1 cellular context compared by ENCODE assay signal in the genomic region with DNA sequence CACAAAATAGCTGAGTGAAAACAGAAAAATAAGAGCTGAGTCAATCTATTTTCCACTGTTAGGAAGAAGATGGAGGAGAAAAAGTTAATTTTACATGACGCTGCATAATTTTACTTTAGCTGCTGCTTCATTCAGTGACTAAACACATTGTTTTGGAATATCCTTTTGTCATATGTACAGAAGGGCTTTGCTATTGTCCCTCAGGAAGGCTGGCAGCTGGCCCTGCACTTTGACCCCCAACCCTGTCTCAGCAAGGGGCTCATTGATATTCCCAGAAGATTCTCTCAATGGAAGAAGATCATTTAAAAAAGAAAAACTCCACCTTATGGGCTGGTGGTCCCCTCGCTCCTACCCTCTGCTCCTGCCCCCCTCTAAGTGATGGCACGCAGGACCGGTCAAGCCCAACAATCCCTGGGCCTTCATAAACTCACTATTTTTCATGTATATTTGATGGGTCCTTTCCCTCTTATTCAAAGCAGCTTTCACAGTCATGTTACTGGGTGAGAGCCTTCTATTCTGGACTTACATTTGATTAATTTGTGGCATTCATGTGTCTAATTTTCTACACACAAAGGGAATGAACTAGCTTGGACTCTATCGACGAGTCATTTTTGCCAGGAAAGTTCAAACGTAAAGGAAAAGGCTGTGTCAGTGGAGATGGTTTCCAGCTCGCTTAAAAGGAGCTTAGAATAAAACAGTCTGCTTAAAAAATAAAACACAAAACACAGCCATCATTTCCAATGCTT.
A peak's percentile ranks its signal among the peaks of the same experiment; 100 is the strongest.
TF ChIP-seq lines count a peak whose summit lies in the region.

No MANE protein-coding gene starts in this region.

TF ChIP-seq in IMR-90, 13 proteins besides CTCF, POLR2A, EP300 and RAD21:
- TF ChIP-seq NFE2L2 (IDR thresholded peaks at IDR 0.05; ENCODE audit: low read depth, low read length): 0 out of 2 replicates have a peak, but pooled peaks have one; percentile 20
- TF ChIP-seq MXI1 (IDR thresholded peaks at IDR 0.05; ENCODE audit: borderline replicate concordance, low read depth, low read length): no peak
